ENCODE assay signal across 34 cellular contexts in the genomic region with DNA sequence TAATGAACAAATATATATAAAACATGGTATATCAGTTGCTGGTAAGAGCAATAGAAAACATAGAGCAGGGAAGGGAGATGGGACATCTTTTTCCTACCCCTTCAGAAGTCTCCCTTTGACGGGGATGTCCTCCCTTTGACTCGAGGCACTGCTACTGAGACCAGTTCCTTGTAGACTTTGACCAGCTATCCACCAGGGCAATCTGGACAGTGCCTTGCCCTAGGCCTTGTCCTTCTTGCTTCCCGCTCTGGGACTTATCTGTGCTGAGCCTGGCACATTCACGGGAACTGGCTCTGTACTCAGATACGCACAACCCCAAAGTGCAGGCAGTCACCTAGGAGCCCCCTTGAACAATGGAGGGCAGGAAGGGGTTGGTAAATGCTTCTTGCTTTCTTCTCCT.
"Had no signal": no experiment of that assay in that cellular context is flagged by ENCODE, and none has a peak within 500 bp of the region (broad histone marks: within the 10 kb centered on the region; RNA-seq: fewer than 3 reads in every experiment).

No MANE protein-coding gene starts in this region.

- ATAC-seq: activated CD4-positive, alpha-beta T cell treated with anti-CD3 and anti-CD28 coated beads for 36 hours; activated CD4-positive, CD25-positive, alpha-beta regulatory T cell treated with anti-CD3 and anti-CD28 coated beads, Interleukin-2, amount 50 U/mL, for 24 hours; activated CD8-positive, alpha-beta memory T cell treated with anti-CD3 and anti-CD28 coated beads, Interleukin-2, amount 10 ng/mL, durations not matched to agents 7 days and 5 days; activated CD8-positive, alpha-beta T cell treated with anti-CD3 and anti-CD28 coated beads, Interleukin-2, amount 10 ng/mL, durations not matched to agents 7 days and 5 days; activated naive CD8-positive, alpha-beta T cell treated with anti-CD3 and anti-CD28 coated beads, Interleukin-2, amount 50 U/mL, for 24 hours; T-cell; WTC11 had no signal

- H3K4me3 ChIP-seq: ascending aorta had no signal

- H3K4me1 Mint-ChIP-seq: brain, WTC11 had no signal

- H3K36me3 Mint-ChIP-seq: activated CD8-positive, alpha-beta memory T cell treated with anti-CD3 and anti-CD28 coated beads, Interleukin-2, amount 10 ng/mL, durations not matched to agents 7 days and 5 days; activated naive CD4-positive, alpha-beta T cell treated with anti-CD3 and anti-CD28 coated beads, Interleukin-2, amount 50 U/mL, for 24 hours; activated naive CD8-positive, alpha-beta T cell; activated naive CD8-positive, alpha-beta T cell treated with anti-CD3 and anti-CD28 coated beads, Interleukin-2, amount 10 ng/mL, durations not matched to agents 7 days and 5 days; brain; T-cell; WTC11 had no signal

- H3K4me1 ChIP-seq: ascending aorta had no signal

- H3K27me3 ChIP-seq: ascending aorta had no signal

- DNase-seq: activated CD4-positive, alpha-beta memory T cell treated with anti-CD3 and anti-CD28 coated beads, Interleukin-2, amount 10 ng/mL, durations not matched to agents 7 days and 5 days; activated CD4-positive, alpha-beta T cell treated with anti-CD3 and anti-CD28 coated beads for 1 hour; activated CD4-positive, alpha-beta T cell treated with anti-CD3 and anti-CD28 coated beads for 36 hours; activated CD4-positive, alpha-beta T cell treated with anti-CD3 and anti-CD28 coated beads for 48 hours; activated CD4-positive, alpha-beta T cell treated with anti-CD3 and anti-CD28 coated beads, Interleukin-2, amount 10 ng/mL, durations not matched to agents 7 days and 5 days; activated CD4-positive, alpha-beta T cell treated with anti-CD3 and anti-CD28 coated beads, Interleukin-2, amount 50 U/mL, for 48 hours; activated CD4-positive, CD25-positive, alpha-beta regulatory T cell; activated CD8-positive, alpha-beta memory T cell treated with anti-CD3 and anti-CD28 coated beads for 24 hours; activated CD8-positive, alpha-beta memory T cell treated with anti-CD3 and anti-CD28 coated beads, Interleukin-2, amount 10 ng/mL, durations not matched to agents 7 days and 5 days; activated CD8-positive, alpha-beta memory T cell treated with anti-CD3 and anti-CD28 coated beads, Interleukin-2, amount 50 U/mL, for 48 hours; activated CD8-positive, alpha-beta T cell treated with anti-CD3 and anti-CD28 coated beads, Interleukin-2, amount 10 ng/mL, durations not matched to agents 7 days and 5 days; activated effector memory CD4-positive, alpha-beta T cell treated with Interleukin-2 at 50 U/mL for 16 hours; activated gamma-delta T cell; activated naive CD4-positive, alpha-beta T cell treated with anti-CD3 and anti-CD28 coated beads, Interleukin-2, amount 10 ng/mL, durations not matched to agents 7 days and 5 days; activated naive CD4-positive, alpha-beta T cell treated with Interleukin-2 at 50 U/mL for 16 hours; activated naive CD8-positive, alpha-beta T cell treated with anti-CD3 and anti-CD28 coated beads, Interleukin-2, amount 10 ng/mL, durations not matched to agents 7 days and 5 days; activated naive CD8-positive, alpha-beta T cell treated with anti-CD3 and anti-CD28 coated beads, Interleukin-2, amount 50 U/mL, for 24 hours; activated T-cell treated with anti-CD3 and anti-CD28 coated beads, Interleukin-2, amount 50 U/mL, for 24 hours; activated T-cell treated with anti-CD3 and anti-CD28 coated beads, Interleukin-2, amount 50 U/mL, for 48 hours; amygdala; anterior cingulate cortex; central memory CD4-positive, alpha-beta T cell; T-cell; T-helper 2 cell; T-helper 9 cell; WERI-Rb-1 had no signal

- H3K9me3 ChIP-seq: ascending aorta had no signal

- H3K27ac Mint-ChIP-seq: activated CD4-positive, alpha-beta memory T cell treated with anti-CD3 and anti-CD28 coated beads, Interleukin-2, amount 10 ng/mL, durations not matched to agents 7 days and 5 days; activated CD4-positive, alpha-beta T cell treated with anti-CD3 and anti-CD28 coated beads for 36 hours; activated CD4-positive, alpha-beta T cell treated with anti-CD3 and anti-CD28 coated beads, Interleukin-2, amount 10 ng/mL, durations not matched to agents 7 days and 5 days; activated CD8-positive, alpha-beta memory T cell treated with anti-CD3 and anti-CD28 coated beads, Interleukin-2, amount 10 ng/mL, durations not matched to agents 7 days and 5 days; activated CD8-positive, alpha-beta T cell treated with anti-CD3 and anti-CD28 coated beads, Interleukin-2, amount 10 ng/mL, durations not matched to agents 7 days and 5 days; activated naive CD4-positive, alpha-beta T cell treated with anti-CD3 and anti-CD28 coated beads, Interleukin-2, amount 10 ng/mL, durations not matched to agents 7 days and 5 days; activated naive CD4-positive, alpha-beta T cell treated with anti-CD3 and anti-CD28 coated beads, Interleukin-2, amount 50 U/mL, for 24 hours; activated naive CD8-positive, alpha-beta T cell; activated naive CD8-positive, alpha-beta T cell treated with anti-CD3 and anti-CD28 coated beads, Interleukin-2, amount 10 ng/mL, durations not matched to agents 7 days and 5 days; activated naive CD8-positive, alpha-beta T cell treated with anti-CD3 and anti-CD28 coated beads, Interleukin-2, amount 50 U/mL, for 24 hours; activated T-cell treated with anti-CD3 and anti-CD28 coated beads, Interleukin-2, amount 50 U/mL, for 24 hours; activated T-helper 2 cell treated with anti-CD3 and anti-CD28 coated beads, Interferon-gamma antibody, Interleukin-2, Interleukin-4, amounts not matched to agents 10 μg/mL and 5 μg/mL and 100 μg/mL, durations not matched to agents 14 hours and 24 hours and 36 hours; brain; T-cell; T-helper 2 cell treated with Interferon-gamma antibody and Interleukin-4, amounts not matched to agents 5 μg/mL and 100 μg/mL, for 36 hours; WTC11 had no signal

- H3K36me3 ChIP-seq: ascending aorta, WERI-Rb-1 had no signal

- H3K27me3 Mint-ChIP-seq: activated CD4-positive, alpha-beta memory T cell treated with anti-CD3 and anti-CD28 coated beads, Interleukin-2, amount 10 ng/mL, durations not matched to agents 7 days and 5 days; activated CD4-positive, alpha-beta T cell treated with anti-CD3 and anti-CD28 coated beads for 36 hours; activated CD4-positive, alpha-beta T cell treated with anti-CD3 and anti-CD28 coated beads, Interleukin-2, amount 10 ng/mL, durations not matched to agents 7 days and 5 days; activated CD8-positive, alpha-beta memory T cell treated with anti-CD3 and anti-CD28 coated beads, Interleukin-2, amount 10 ng/mL, durations not matched to agents 7 days and 5 days; activated naive CD4-positive, alpha-beta T cell treated with anti-CD3 and anti-CD28 coated beads, Interleukin-2, amount 10 ng/mL, durations not matched to agents 7 days and 5 days; activated naive CD4-positive, alpha-beta T cell treated with anti-CD3 and anti-CD28 coated beads, Interleukin-2, amount 50 U/mL, for 24 hours; activated naive CD8-positive, alpha-beta T cell; activated naive CD8-positive, alpha-beta T cell treated with anti-CD3 and anti-CD28 coated beads, Interleukin-2, amount 10 ng/mL, durations not matched to agents 7 days and 5 days; activated naive CD8-positive, alpha-beta T cell treated with anti-CD3 and anti-CD28 coated beads, Interleukin-2, amount 50 U/mL, for 24 hours; activated T-cell treated with anti-CD3 and anti-CD28 coated beads, Interleukin-2, amount 50 U/mL, for 24 hours; T-cell had no signal

- H3K9me3 Mint-ChIP-seq: activated CD4-positive, alpha-beta memory T cell treated with anti-CD3 and anti-CD28 coated beads, Interleukin-2, amount 10 ng/mL, durations not matched to agents 7 days and 5 days; activated CD4-positive, alpha-beta T cell treated with anti-CD3 and anti-CD28 coated beads, Interleukin-2, amount 10 ng/mL, durations not matched to agents 7 days and 5 days; activated naive CD4-positive, alpha-beta T cell treated with anti-CD3 and anti-CD28 coated beads, Interleukin-2, amount 50 U/mL, for 24 hours; activated naive CD8-positive, alpha-beta T cell treated with anti-CD3 and anti-CD28 coated beads, Interleukin-2, amount 10 ng/mL, durations not matched to agents 7 days and 5 days; activated naive CD8-positive, alpha-beta T cell treated with anti-CD3 and anti-CD28 coated beads, Interleukin-2, amount 50 U/mL, for 24 hours; activated T-cell treated with anti-CD3 and anti-CD28 coated beads, Interleukin-2, amount 50 U/mL, for 24 hours; activated T-helper 2 cell treated with anti-CD3 and anti-CD28 coated beads, Interferon-gamma antibody, Interleukin-2, Interleukin-4, amounts not matched to agents 10 μg/mL and 5 μg/mL and 100 μg/mL, durations not matched to agents 14 hours and 24 hours and 36 hours; T-cell; T-helper 2 cell treated with Interferon-gamma antibody and Interleukin-4, amounts not matched to agents 5 μg/mL and 100 μg/mL, for 36 hours; WTC11 had no signal

- H3K4me3 Mint-ChIP-seq: activated CD4-positive, alpha-beta memory T cell treated with anti-CD3 and anti-CD28 coated beads, Interleukin-2, amount 10 ng/mL, durations not matched to agents 7 days and 5 days; activated CD4-positive, alpha-beta T cell treated with anti-CD3 and anti-CD28 coated beads for 36 hours; activated CD4-positive, alpha-beta T cell treated with anti-CD3 and anti-CD28 coated beads, Interleukin-2, amount 10 ng/mL, durations not matched to agents 7 days and 5 days; activated CD8-positive, alpha-beta memory T cell treated with anti-CD3 and anti-CD28 coated beads, Interleukin-2, amount 10 ng/mL, durations not matched to agents 7 days and 5 days; activated CD8-positive, alpha-beta T cell treated with anti-CD3 and anti-CD28 coated beads, Interleukin-2, amount 10 ng/mL, durations not matched to agents 7 days and 5 days; activated naive CD4-positive, alpha-beta T cell treated with anti-CD3 and anti-CD28 coated beads, Interleukin-2, amount 10 ng/mL, durations not matched to agents 7 days and 5 days; activated naive CD4-positive, alpha-beta T cell treated with anti-CD3 and anti-CD28 coated beads, Interleukin-2, amount 50 U/mL, for 24 hours; activated naive CD8-positive, alpha-beta T cell; activated naive CD8-positive, alpha-beta T cell treated with anti-CD3 and anti-CD28 coated beads, Interleukin-2, amount 10 ng/mL, durations not matched to agents 7 days and 5 days; activated naive CD8-positive, alpha-beta T cell treated with anti-CD3 and anti-CD28 coated beads, Interleukin-2, amount 50 U/mL, for 24 hours; activated T-cell treated with anti-CD3 and anti-CD28 coated beads, Interleukin-2, amount 50 U/mL, for 24 hours; brain; T-cell; T-helper 2 cell treated with Interferon-gamma antibody and Interleukin-4, amounts not matched to agents 5 μg/mL and 100 μg/mL, for 36 hours; WTC11 had no signal

- H3K27ac ChIP-seq: ascending aorta, WERI-Rb-1 had no signal
